16 cellular contexts compared by ENCODE assay signal in the genomic region with DNA sequence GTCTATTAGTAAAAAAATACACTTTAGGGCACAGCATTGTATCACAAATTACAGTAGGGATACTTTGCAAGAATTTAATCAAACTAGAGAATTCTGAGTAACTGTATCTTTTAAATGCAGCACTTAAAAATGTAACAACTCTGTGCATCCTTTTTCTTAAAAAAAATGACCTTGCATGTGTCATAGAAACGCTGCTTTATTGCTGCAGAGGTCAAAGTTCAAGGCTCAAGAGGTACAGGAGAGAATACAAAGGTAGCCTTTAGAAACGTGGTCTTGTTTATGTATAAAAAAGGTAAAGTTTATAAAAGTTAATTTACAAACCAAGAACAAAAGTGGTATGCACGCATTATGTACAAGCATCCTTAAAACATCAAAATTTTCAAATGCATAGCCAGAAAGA.
DNase-seq lines count a peak whose midpoint lies in the region; ATAC-seq, FAIRE-seq and TF ChIP-seq lines count a peak whose summit lies in the region.
"Had no signal": no experiment of that assay in that cellular context is flagged by ENCODE, and none has a peak within 500 bp of the region (broad histone marks: within the 10 kb centered on the region; RNA-seq: fewer than 3 reads in every experiment).

No MANE protein-coding gene starts in this region.

- no peak overlapping the region for H2AK5ac ChIP-seq in IMR-90 (ENCODE audit: low read depth, low read length)

- peaks cover 26% of the 10 kb centered on the region for H3K36me3 ChIP-seq in IMR-90 (ENCODE audit: control insufficient read depth, insufficient read depth, low read length)
- H3K36me3 ChIP-seq in K562 (ENCODE audit: control insufficient read depth, insufficient read depth, low read length) = peaks cover 48% of the 10 kb centered on the region; the same call in 2 of the 3 replicates
- H3K36me3 ChIP-seq in CD4-positive, alpha-beta memory T cell (ENCODE audit: insufficient read depth, low read length) = no peaks in the 10 kb centered on the region
- peaks cover 0 to 40% (median 6%) of the 10 kb centered on the region in 6 donors for H3K36me3 ChIP-seq in spleen
- H3K36me3 ChIP-seq in CD8-positive, alpha-beta memory T cell (ENCODE audit: insufficient read depth, low read length) = no peaks in the 10 kb centered on the region
- H3K36me3 ChIP-seq: BLaER1 treated with 17β-estradiol and CSF1 and Interleukin-3, amounts not matched to agents 10 nM and 100 nM had no signal

- no peak overlapping the region for H2BK120ac ChIP-seq in IMR-90 (ENCODE audit: low read depth, low read length)

- H3K27me3 Mint-ChIP-seq in CD4-positive, alpha-beta memory T cell = peaks cover 0 to 5% of the 10 kb centered on the region in 2 donors
- peaks cover 3 to 6% of the 10 kb centered on the region in 2 donors for H3K27me3 Mint-ChIP-seq in CD8-positive, alpha-beta memory T cell

- TF ChIP-seq CTCF in IMR-90 (conservative IDR thresholded peaks at IDR 0.05; ENCODE audit: low read depth, low read length) = no peak
- no peak for TF ChIP-seq CTCF in K562 (IDR thresholded peaks at IDR 0.05 in 2 of 3, conservative IDR thresholded peaks at IDR 0.05 in 1 of 3; ENCODE audit: insufficient read depth in 2 of 3, low read depth in 1 of 3, low read length in 3 of 3)
- no peak for TF ChIP-seq CTCF in spleen (IDR thresholded peaks at IDR 0.05 in 8 of 11, conservative IDR thresholded peaks at IDR 0.05 in 3 of 11)

- no peaks in the 10 kb centered on the region for H3K4me1 Mint-ChIP-seq in CD4-positive, alpha-beta memory T cell
- H3K4me1 Mint-ChIP-seq in CD8-positive, alpha-beta memory T cell = no peaks in the 10 kb centered on the region
- H3K4me1 Mint-ChIP-seq: CD4-positive, CD25-positive, alpha-beta regulatory T cell had no signal

- DNase-seq in DMS53 (lab: John Stamatoyannopoulos, UW) = peak; percentile 36
- DNase-seq in DMS53 treated with DMSO at 0.1 percent for 48 hours (lab: John Stamatoyannopoulos, UW; ENCODE audit: unreplicated experiment) = no peak
- DNase-seq in IMR-90 = no peak
- DNase-seq in K562 (ENCODE audit: extremely low read depth in 1 of 4, low spot score in 3 of 4) = no peak
- no peak for DNase-seq in CD4-positive, alpha-beta memory T cell
- DNase-seq in spleen = no peak
- DNase-seq in CD8-positive, alpha-beta memory T cell = no peak
- DNase-seq: ACHN; CD4-positive, CD25-positive, alpha-beta regulatory T cell; DMS153; GF-D8; GOT3; H9 had no signal

- intact Hi-C loops in IMR-90 (cut with micrococcal nuclease) (no loop called here), K562 (cut with micrococcal nuclease) (no loop called here), spleen (cut with DNase I; ENCODE audit: low total_unique reads) (no loop called here)
- intact Hi-C loops in CD4-positive, alpha-beta memory T cell (cut with micrococcal nuclease) = no loop called here

- no peak overlapping the region for H3K4ac ChIP-seq in IMR-90 (ENCODE audit: low read depth, low read length)

- H3K4me2 ChIP-seq in IMR-90 (ENCODE audit: low read depth, low read length) (no peak overlapping the region), K562 (ENCODE audit: insufficient read depth, low read length) (no peak overlapping the region)
- H3K4me2 ChIP-seq: BLaER1 treated with 17β-estradiol and CSF1 and Interleukin-3, amounts not matched to agents 10 nM and 100 nM had no signal

- BruUV-seq in IMR-90 (replicated peaks; lab: Mats Ljungman, UMichigan) (TSS peak; percentile 89), K562 (replicated peaks; lab: Mats Ljungman, UMichigan) (no TSS peak)

- no peak overlapping the region for H4K8ac ChIP-seq in IMR-90 (ENCODE audit: low read depth in 2 of 2, low read length in 2 of 2)

- no peak overlapping the region for H3K56ac ChIP-seq in IMR-90 (ENCODE audit: extremely low read depth, insufficient read depth, low read length)

- H2BK20ac ChIP-seq in IMR-90 (ENCODE audit: low read depth, low read length) = no peak overlapping the region

- no peak overlapping the region for H4K5ac ChIP-seq in IMR-90 (ENCODE audit: low read depth, low read length)

- H3K4me1 ChIP-seq in IMR-90 (ENCODE audit: control insufficient read depth, insufficient read depth, low read length) (no peaks in the 10 kb centered on the region), K562 (replicated peaks in 1 of 2; ENCODE audit: control insufficient read depth in 2 of 2, insufficient read depth in 2 of 2, low read length in 2 of 2) (no peaks in the 10 kb centered on the region), spleen (no peaks in the 10 kb centered on the region)
- H3K4me1 ChIP-seq in CD4-positive, alpha-beta memory T cell (ENCODE audit: insufficient read depth, low read length) = no peaks in the 10 kb centered on the region
- H3K4me1 ChIP-seq in CD8-positive, alpha-beta memory T cell (ENCODE audit: insufficient read depth, low read length) = no peaks in the 10 kb centered on the region

- H3K23ac ChIP-seq in IMR-90 (ENCODE audit: low read depth, low read length) = no peak overlapping the region

- no peak overlapping the region for H2BK5ac ChIP-seq in IMR-90 (ENCODE audit: low read depth, low read length, poor library complexity, severe bottlenecking)

- H3K9me3 Mint-ChIP-seq in CD4-positive, alpha-beta memory T cell = peaks cover 0 to 3% (median 0%) of the 10 kb centered on the region in 8 donors
- peaks cover 0 to under 1% (median 0%) of the 10 kb centered on the region in 5 donors for H3K9me3 Mint-ChIP-seq in CD8-positive, alpha-beta memory T cell
- H3K9me3 Mint-ChIP-seq: H9 had no signal

- H2BK15ac ChIP-seq in IMR-90 (ENCODE audit: low read depth, low read length) = no peak overlapping the region

- H2AK9ac ChIP-seq in IMR-90 (replicated peaks; ENCODE audit: low read depth, low read length, poor library complexity) = no peak overlapping the region

- peaks cover 6 to 15% of the 10 kb centered on the region in 2 experiments; a peak in 2 of 4 replicates for H3K79me1 ChIP-seq in IMR-90 (ENCODE audit: low read depth in 1 of 2, low read length in 2 of 2)

- CTCF ChIA-PET in IMR-90 (lab: Yijun Ruan, JAX) = no interaction called here
- CTCF ChIA-PET in K562 (lab: Yijun Ruan, JAX; ENCODE audit: low intra/inter-chr PET ratio) = no interaction called here
- CTCF ChIA-PET in CD4-positive, alpha-beta memory T cell (lab: Charles Lee; ENCODE audit: partially characterized antibody) = no interaction called here
- CTCF ChIA-PET in CD8-positive, alpha-beta memory T cell (lab: Charles Lee) = no interaction called here

- ATAC-seq in IMR-90 (ENCODE audit: low read depth) (no peak), K562 (no peak)

- dilution Hi-C loops in IMR-90 (cut with HindIII; ENCODE audit: low sequenced_read_pairs, unreplicated experiment) = no loop called here

- H4K20me1 ChIP-seq in IMR-90 (ENCODE audit: insufficient read depth, low read length) = no peaks in the 10 kb centered on the region; the same call in 1 of the 2 replicates
- H4K20me1 ChIP-seq in K562 (replicated peaks; ENCODE audit: control insufficient read depth, insufficient read depth, low read length) = no peaks in the 10 kb centered on the region
- H4K20me1 ChIP-seq: BLaER1 treated with 17β-estradiol and CSF1 and Interleukin-3, amounts not matched to agents 10 nM and 100 nM had no signal

- H3K4me3 ChIP-seq in IMR-90 (ENCODE audit: insufficient read depth, low read depth, low read length) = no peak overlapping the region
- no peak overlapping the region for H3K4me3 ChIP-seq in K562
- no peak overlapping the region for H3K4me3 ChIP-seq in CD4-positive, alpha-beta memory T cell (ENCODE audit: low read length in 2 of 2)
- H3K4me3 ChIP-seq in spleen = no peak overlapping the region
- no peak overlapping the region for H3K4me3 ChIP-seq in CD8-positive, alpha-beta memory T cell (ENCODE audit: low read length)
- H3K4me3 ChIP-seq: BLaER1 treated with 17β-estradiol and CSF1 and Interleukin-3, amounts not matched to agents 10 nM and 100 nM had no signal

- H3K9me1 ChIP-seq in IMR-90 (ENCODE audit: insufficient read depth, low read length) (peaks cover 10% of the 10 kb centered on the region), K562 (ENCODE audit: control insufficient read depth, insufficient read depth, low read length) (peaks cover 4% of the 10 kb centered on the region)

- H3K36me3 Mint-ChIP-seq in CD4-positive, alpha-beta memory T cell = no peaks in the 10 kb centered on the region
- H3K36me3 Mint-ChIP-seq in CD8-positive, alpha-beta memory T cell = no peaks in the 10 kb centered on the region
- H3K36me3 Mint-ChIP-seq: CD4-positive, CD25-positive, alpha-beta regulatory T cell had no signal

- H3K27ac Mint-ChIP-seq in CD4-positive, alpha-beta memory T cell = no peak overlapping the region
- no peak overlapping the region for H3K27ac Mint-ChIP-seq in CD8-positive, alpha-beta memory T cell
- H3K27ac Mint-ChIP-seq: CD4-positive, CD25-positive, alpha-beta regulatory T cell; H9 had no signal

- H4K91ac ChIP-seq in IMR-90 (ENCODE audit: insufficient read depth, low read depth, low read length) = no peak overlapping the region

- in situ Hi-C loops in IMR-90 (cut with MboI; ENCODE audit: low sequenced_read_pairs) = no loop called here
- in situ Hi-C loops in K562 (cut with MboI) = no loop called here

- H3K9me3 ChIP-seq in IMR-90 (ENCODE audit: control insufficient read depth, insufficient read depth, low read length) (no peaks in the 10 kb centered on the region), K562 (replicated peaks; ENCODE audit: control insufficient read depth, insufficient read depth, low read depth, low read length) (no peaks in the 10 kb centered on the region), spleen (peaks cover 0 to 8% (median 0%) of the 10 kb centered on the region in 8 donors)
- no peaks in the 10 kb centered on the region for H3K9me3 ChIP-seq in CD4-positive, alpha-beta memory T cell (ENCODE audit: control insufficient read depth in 1 of 2, low read length in 2 of 2)
- no peaks in the 10 kb centered on the region for H3K9me3 ChIP-seq in CD8-positive, alpha-beta memory T cell (ENCODE audit: low read length)

- no peak overlapping the region for H3K27ac ChIP-seq in IMR-90 (ENCODE audit: insufficient read depth, low read length)
- H3K27ac ChIP-seq in K562 (ENCODE audit: extremely low read depth, low read depth, low read length) = no peak overlapping the region
- H3K27ac ChIP-seq in CD4-positive, alpha-beta memory T cell (ENCODE audit: low read depth, low read length) = no peak overlapping the region
- H3K27ac ChIP-seq in spleen = no peak overlapping the region
- H3K27ac ChIP-seq in CD8-positive, alpha-beta memory T cell (ENCODE audit: low read depth, low read length) = no peak overlapping the region
- H3K27ac ChIP-seq: 22Rv1; BLaER1 treated with 17β-estradiol and CSF1 and Interleukin-3, amounts not matched to agents 10 nM and 100 nM had no signal

- H3K27me3 ChIP-seq in IMR-90 (ENCODE audit: control insufficient read depth, insufficient read depth, low read length) (no peaks in the 10 kb centered on the region), K562 (ENCODE audit: control insufficient read depth in 2 of 2, insufficient read depth in 2 of 2, low read length in 2 of 2) (no peaks in the 10 kb centered on the region), spleen (replicated peaks in 1 of 7) (no peaks in the 10 kb centered on the region)
- no peaks in the 10 kb centered on the region for H3K27me3 ChIP-seq in CD4-positive, alpha-beta memory T cell (ENCODE audit: insufficient read depth, low read length)
- H3K27me3 ChIP-seq in CD8-positive, alpha-beta memory T cell (ENCODE audit: insufficient read depth, low read length, poor library complexity, severe bottlenecking) = no peaks in the 10 kb centered on the region
- H3K27me3 ChIP-seq: BLaER1 treated with 17β-estradiol and CSF1 and Interleukin-3, amounts not matched to agents 10 nM and 100 nM had no signal

- TF ChIP-seq POLR2A in IMR-90 (IDR thresholded peaks at IDR 0.05; ENCODE audit: low read depth, low read length) (no peak), K562 (conservative IDR thresholded peaks at IDR 0.05) (no peak), spleen (IDR thresholded peaks at IDR 0.05) (no peak)

- H3K9ac ChIP-seq in IMR-90 (ENCODE audit: low read depth, low read length) (no peak overlapping the region), K562 (ENCODE audit: insufficient read depth in 1 of 2, low read depth in 2 of 2, low read length in 2 of 2) (no peak overlapping the region)
- H3K9ac ChIP-seq: BLaER1 treated with 17β-estradiol and CSF1 and Interleukin-3, amounts not matched to agents 10 nM and 100 nM had no signal

- TF ChIP-seq EP300 in K562 (IDR thresholded peaks at IDR 0.05; ENCODE audit: low read length) = no peak

- WGBS in IMR-90 (ENCODE audit: extremely low coverage in 2 of 2, insufficient read length in 1 of 2), 2 experiments = no CpG with 5 or more reads among the region's 3 CpGs
- WGBS in K562 (ENCODE audit: insufficient coverage, low coverage, missing lambda C conversion rate) = 46% methylated on average over 3 of the region's 3 CpGs
- WGBS in spleen, 5 donors = 47 to 67% (median 65%) methylated on average over 3 of the region's 3 CpGs

- H3K18ac ChIP-seq in IMR-90 (ENCODE audit: low read depth, low read length) = no peak overlapping the region

- no peaks in the 10 kb centered on the region for H3K79me2 ChIP-seq in K562 (ENCODE audit: control insufficient read depth, insufficient read depth, low read length)

- TF ChIP-seq RAD21 in IMR-90 (IDR thresholded peaks at IDR 0.05; ENCODE audit: low read length) = no peak
- no peak for TF ChIP-seq RAD21 in K562 (CRISPR knock-in tag; conservative IDR thresholded peaks at IDR 0.05 in 1 of 2, IDR thresholded peaks at IDR 0.05 in 1 of 2)

- no peak for FAIRE-seq in K562 (lab: Jason Lieb, UNC)
- FAIRE-seq: GM19239 had no signal

- no peak overlapping the region for H3K14ac ChIP-seq in IMR-90 (replicated peaks; ENCODE audit: low read depth, low read length)

- no peak overlapping the region for H3K4me3 Mint-ChIP-seq in CD4-positive, alpha-beta memory T cell
- no peak overlapping the region for H3K4me3 Mint-ChIP-seq in CD8-positive, alpha-beta memory T cell
- H3K4me3 Mint-ChIP-seq: CD4-positive, CD25-positive, alpha-beta regulatory T cell; H9 had no signal

- POLR2A ChIA-PET in IMR-90 (lab: Charles Lee; ENCODE audit: unreplicated experiment) (interaction anchor here (0.6 kb wide), 1 partner anchor 17 kb away, joined by 4 read pairs; no protein-coding TSS in a partner anchor), K562 (lab: Yijun Ruan, JAX) (no interaction called here)
- POLR2A ChIA-PET in CD4-positive, alpha-beta memory T cell (lab: Charles Lee; ENCODE audit: partially characterized antibody) = no interaction called here
- POLR2A ChIA-PET in CD8-positive, alpha-beta memory T cell (lab: Charles Lee) = no interaction called here

- H2AFZ ChIP-seq in IMR-90 (replicated peaks; ENCODE audit: low read length, poor library complexity) (no peak overlapping the region), K562 (ENCODE audit: low read depth, low read length) (no peak overlapping the region)
